23 cellular contexts compared by ENCODE assay signal in genomic region chr15:55824857-55825613, GRCh38.
A peak's percentile ranks its signal among the peaks of the same experiment; 100 is the strongest.
DNase-seq lines count a peak whose midpoint lies in the region; ATAC-seq and TF ChIP-seq lines count a peak whose summit lies in the region.
"Had no signal": no experiment of that assay in that cellular context is flagged by ENCODE, and none has a peak within 500 bp of the region (broad histone marks: within the 10 kb centered on the region; RNA-seq: fewer than 3 reads in every experiment).

No MANE protein-coding gene starts in this region.

- H2AFZ ChIP-seq in H9 (ENCODE audit: low read length) (no peak overlapping the region), PC-9 (no peak overlapping the region)

- H3K4me1 Mint-ChIP-seq in H9 = peaks cover 4 to 6% of the 10 kb centered on the region in 2 experiments
- peaks cover 4 to 8% of the 10 kb centered on the region in 2 donors for H3K4me1 Mint-ChIP-seq in effector memory CD8-positive, alpha-beta T cell (ENCODE audit: low read depth in 2 of 2)
- H3K4me1 Mint-ChIP-seq: IgD-negative memory B cell had no signal

- peaks cover 0 to 5% of the 10 kb centered on the region in 2 experiments; a peak in 1 of 5 replicates for H3K9me3 Mint-ChIP-seq in H9
- no peaks in the 10 kb centered on the region for H3K9me3 Mint-ChIP-seq in effector memory CD8-positive, alpha-beta T cell
- H3K9me3 Mint-ChIP-seq: activated naive CD4-positive, alpha-beta T cell treated with anti-CD3 and anti-CD28 coated beads, Interleukin-2, amount 50 U/mL, for 72 hours; CD4-positive, alpha-beta T cell; neural crest cell had no signal

- H3K79me2 ChIP-seq in H9 (ENCODE audit: insufficient read depth, low read length) (no peaks in the 10 kb centered on the region), PC-9 (ENCODE audit: low read depth) (no peaks in the 10 kb centered on the region), mesendoderm (ENCODE audit: control insufficient read depth, insufficient read depth, low read length) (no peaks in the 10 kb centered on the region)

- no CpG with 5 or more reads among the region's 4 CpGs for WGBS in H9 (ENCODE audit: extremely low coverage, insufficient read length, low lambda C conversion rate)
- WGBS in mesendoderm (ENCODE audit: extremely low coverage, insufficient coverage, low lambda C conversion rate) = no CpG with 5 or more reads among the region's 4 CpGs
- WGBS in sigmoid colon, 2 donors = 82 to 88% methylated on average over 4 of the region's 4 CpGs

- H3K18ac ChIP-seq in H9 (ENCODE audit: insufficient read length, low read depth, low read length) = no peak overlapping the region
- no peak overlapping the region for H3K18ac ChIP-seq in mesendoderm (ENCODE audit: low read length)

- H3K4me3 ChIP-seq in BE2C (ENCODE audit: low read depth, low read length) (no peak overlapping the region), PC-9 (no peak overlapping the region), mesendoderm (ENCODE audit: low read length) (no peak overlapping the region), sigmoid colon (no peak overlapping the region)
- H3K4me3 ChIP-seq: heart left ventricle, MG63, mucosa of descending colon, suprapubic skin had no signal

- no peak for TF ChIP-seq EP300 in sigmoid colon (IDR thresholded peaks at IDR 0.05)

- H3K79me1 ChIP-seq in H9 (ENCODE audit: insufficient read depth, low read depth, low read length, poor library complexity, severe bottlenecking) (no peaks in the 10 kb centered on the region), mesendoderm (ENCODE audit: low read length) (no peaks in the 10 kb centered on the region)

- H4K20me1 ChIP-seq in H9 (ENCODE audit: control insufficient read depth, insufficient read depth, insufficient read length) = no peaks in the 10 kb centered on the region
- no peaks in the 10 kb centered on the region for H4K20me1 ChIP-seq in PC-9 (ENCODE audit: insufficient read depth)

- no peaks in the 10 kb centered on the region for H3K27me3 Mint-ChIP-seq in H9 (ENCODE audit: low read depth)
- H3K27me3 Mint-ChIP-seq in effector memory CD8-positive, alpha-beta T cell = peaks cover 7 to 9% of the 10 kb centered on the region in 2 donors
- H3K27me3 Mint-ChIP-seq: CD4-positive, alpha-beta T cell had no signal

- H3K14ac ChIP-seq in H9 (ENCODE audit: insufficient read depth, low read length) = no peak overlapping the region

- H3K23me2 ChIP-seq in H9 (ENCODE audit: insufficient read length, low read depth, low read length, poor library complexity, severe bottlenecking) = no peaks in the 10 kb centered on the region

- CTCF ChIA-PET in PC-9 (lab: Charles Lee) = no interaction called here

- no peak for ATAC-seq in effector memory CD8-positive, alpha-beta T cell (replicated peaks)
- ATAC-seq in HG03045 (IDR thresholded peaks at IDR 0.05; ENCODE audit: unreplicated experiment) = no peak
- ATAC-seq: activated naive CD4-positive, alpha-beta T cell treated with anti-CD3 and anti-CD28 coated beads, Interleukin-2, amount 50 U/mL, for 72 hours; heart left ventricle; left ventricle myocardium superior; mucosa of descending colon had no signal

- no peaks in the 10 kb centered on the region for H3K27me3 ChIP-seq in BE2C
- no peaks in the 10 kb centered on the region for H3K27me3 ChIP-seq in H9 (ENCODE audit: insufficient read depth, low read length)
- no peaks in the 10 kb centered on the region for H3K27me3 ChIP-seq in PC-9 (ENCODE audit: insufficient read depth, low read depth)
- H3K27me3 ChIP-seq in mesendoderm (ENCODE audit: insufficient read depth, low read length, poor library complexity) = no peaks in the 10 kb centered on the region
- no peaks in the 10 kb centered on the region for H3K27me3 ChIP-seq in sigmoid colon
- H3K27me3 ChIP-seq: heart left ventricle, MG63, suprapubic skin had no signal

- H2BK5ac ChIP-seq in H9 (ENCODE audit: insufficient read length, low read length) (no peak overlapping the region), mesendoderm (ENCODE audit: low read length) (no peak overlapping the region)

- H3F3A ChIP-seq in PC-9 (ENCODE audit: insufficient read depth, low read depth) = no peaks in the 10 kb centered on the region

- DNase-seq in BE2C (no peak), H9 (no peak), PC-9 (no peak), mesendoderm (peak; percentile 57), sigmoid colon (no peak)
- DNase-seq in effector memory CD8-positive, alpha-beta T cell = no peak
- DNase-seq: activated CD4-positive, alpha-beta T cell treated with anti-CD3 and anti-CD28 coated beads for 48 hours; aorta; CD4-positive, alpha-beta T cell; DMS53; heart left ventricle; left ventricle myocardium superior; MG63; mucosa of descending colon; NCI-H1436; NCI-H2171; SIG-M5 had no signal

- no peak overlapping the region for H4K91ac ChIP-seq in H9 (ENCODE audit: insufficient read length, low read depth, low read length)

- no peak overlapping the region for H3K23ac ChIP-seq in H9 (ENCODE audit: insufficient read length, low read depth, low read length)
- no peak overlapping the region for H3K23ac ChIP-seq in mesendoderm (ENCODE audit: low read length)

- BruUV-seq in PC-9 (replicated peaks; lab: Mats Ljungman, UMichigan) = TSS peak; percentile 13

- no peak overlapping the region for H3K27ac ChIP-seq in H9 (ENCODE audit: insufficient read length, low read depth, low read length)
- no peak overlapping the region for H3K27ac ChIP-seq in PC-9
- no peak overlapping the region for H3K27ac ChIP-seq in mesendoderm (ENCODE audit: low read depth, low read length)
- H3K27ac ChIP-seq in sigmoid colon = no peak overlapping the region
- H3K27ac ChIP-seq: suprapubic skin had no signal

- no peak overlapping the region for H3K4ac ChIP-seq in H9 (ENCODE audit: low read depth, low read length)
- no peak overlapping the region for H3K4ac ChIP-seq in mesendoderm (ENCODE audit: low read depth, low read length)

- H4K5ac ChIP-seq in H9 (ENCODE audit: insufficient read length, low read depth, low read length) (no peak overlapping the region), mesendoderm (ENCODE audit: low read length) (no peak overlapping the region)

- no peak overlapping the region for H3K4me2 ChIP-seq in H9 (ENCODE audit: insufficient read depth, insufficient read length, low read length)
- H3K4me2 ChIP-seq in PC-9 = no peak overlapping the region
- H3K4me2 ChIP-seq in mesendoderm (ENCODE audit: low read length) = no peak overlapping the region

- H3K56ac ChIP-seq in H9 (ENCODE audit: insufficient read length, low read depth, low read length) (no peak overlapping the region), mesendoderm (ENCODE audit: low read length) (no peak overlapping the region)

- H3K9ac ChIP-seq in H9 (ENCODE audit: extremely low read depth, insufficient read length, low read length) (no peak overlapping the region), mesendoderm (ENCODE audit: low read length) (no peak overlapping the region)

- H3K36me3 ChIP-seq in BE2C (no peaks in the 10 kb centered on the region), PC-9 (ENCODE audit: low read depth) (no peaks in the 10 kb centered on the region), mesendoderm (ENCODE audit: control insufficient read depth, insufficient read depth, low read length) (no peaks in the 10 kb centered on the region), sigmoid colon (peaks cover 0 to 7% (median 0%) of the 10 kb centered on the region in 4 donors)

- H2AK5ac ChIP-seq in H9 (ENCODE audit: insufficient read length, low read length) (no peak overlapping the region), mesendoderm (ENCODE audit: low read length) (no peak overlapping the region)

- TF ChIP-seq CTCF in BE2C (IDR thresholded peaks at IDR 0.05; ENCODE audit: low read depth, low read length) (peak; percentile 14; the same call in 1 of the 2 replicates), H9 (conservative IDR thresholded peaks at IDR 0.05) (peak; percentile 31; the same call in 2 of the 3 replicates), PC-9 (conservative IDR thresholded peaks at IDR 0.05) (no peak), sigmoid colon (IDR thresholded peaks at IDR 0.05) (no peak)

- H2BK15ac ChIP-seq in H9 (ENCODE audit: low read depth, low read length) = no peak overlapping the region
- H2BK15ac ChIP-seq in mesendoderm (replicated peaks; ENCODE audit: low read depth) = no peak overlapping the region

- H3K9me2 ChIP-seq in PC-9 (ENCODE audit: insufficient read depth) = no peaks in the 10 kb centered on the region

- H3K9me3 ChIP-seq in BE2C = 0 out of 2 replicates have a peak, but pooled peaks cover 3% of the 10 kb centered on the region
- no peaks in the 10 kb centered on the region for H3K9me3 ChIP-seq in H9 (ENCODE audit: control insufficient read depth, low read depth, low read length)
- no peaks in the 10 kb centered on the region for H3K9me3 ChIP-seq in PC-9 (ENCODE audit: insufficient read depth, low read depth)
- no peaks in the 10 kb centered on the region for H3K9me3 ChIP-seq in sigmoid colon
- H3K9me3 ChIP-seq: MG63, mucosa of descending colon, suprapubic skin had no signal

- H2BK20ac ChIP-seq in H9 (ENCODE audit: low read depth, low read length, poor library complexity, severe bottlenecking) = no peak overlapping the region

- no peak overlapping the region for H3T11ph ChIP-seq in H9 (ENCODE audit: low read length)

- no peak overlapping the region for H2BK12ac ChIP-seq in H9 (ENCODE audit: insufficient read length, low read depth, low read length)

- peaks cover 8% of the 10 kb centered on the region for H3K4me1 ChIP-seq in BE2C
- H3K4me1 ChIP-seq in H9 (ENCODE audit: insufficient read depth, low read length) = no peaks in the 10 kb centered on the region
- H3K4me1 ChIP-seq in PC-9 (replicated peaks; ENCODE audit: insufficient read depth) = no peaks in the 10 kb centered on the region
- H3K4me1 ChIP-seq in mesendoderm (ENCODE audit: control insufficient read depth, low read depth, low read length) = no peaks in the 10 kb centered on the region
- peaks cover 0 to 17% (median 15%) of the 10 kb centered on the region in 4 donors for H3K4me1 ChIP-seq in sigmoid colon

- H4K8ac ChIP-seq in H9 (replicated peaks; ENCODE audit: insufficient read length, low read depth, low read length) (no peak overlapping the region), mesendoderm (ENCODE audit: low read depth, low read length) (no peak overlapping the region)

- intact Hi-C loops in PC-9 (cut with micrococcal nuclease; ENCODE audit: unreplicated experiment) (no loop called here), sigmoid colon (cut with DNase I) (loop anchor here (5.0 kb wide), 1 partner anchor 83 kb away; the partner anchor contains the start of gene PRTG)

- H2BK120ac ChIP-seq in H9 (ENCODE audit: low read depth, low read length, poor library complexity, severe bottlenecking) = no peak overlapping the region
- no peak overlapping the region for H2BK120ac ChIP-seq in mesendoderm (ENCODE audit: low read depth, low read length)

- no peaks in the 10 kb centered on the region for H3K36me3 Mint-ChIP-seq in H9 (ENCODE audit: insufficient read depth in 1 of 3, low read depth in 3 of 3)
- H3K36me3 Mint-ChIP-seq in effector memory CD8-positive, alpha-beta T cell (ENCODE audit: insufficient read depth) = no peaks in the 10 kb centered on the region
- H3K36me3 Mint-ChIP-seq: activated naive CD4-positive, alpha-beta T cell treated with anti-CD3 and anti-CD28 coated beads, Interleukin-2, amount 50 U/mL, for 72 hours; IgD-negative memory B cell had no signal

- no peak overlapping the region for H3K4me3 Mint-ChIP-seq in H9
- no peak overlapping the region for H3K4me3 Mint-ChIP-seq in effector memory CD8-positive, alpha-beta T cell
- H3K4me3 Mint-ChIP-seq: CD4-positive, alpha-beta T cell; IgD-negative memory B cell; neural crest cell; T-helper 1 cell treated with Interleukin-12 subunit alpha and Interleukin-12 subunit beta and Interleukin-4 antibody, amounts not matched to agents 30 μg/mL and 1 μg/mL, for 36 hours had no signal

- TF ChIP-seq POLR2A in sigmoid colon (IDR thresholded peaks at IDR 0.05) = no peak

- no peak overlapping the region for H3K27ac Mint-ChIP-seq in H9
- H3K27ac Mint-ChIP-seq in effector memory CD8-positive, alpha-beta T cell = no peak overlapping the region
- H3K27ac Mint-ChIP-seq: activated naive CD4-positive, alpha-beta T cell treated with anti-CD3 and anti-CD28 coated beads, Interleukin-2, amount 50 U/mL, for 72 hours; CD4-positive, alpha-beta T cell; IgD-negative memory B cell; T-helper 1 cell treated with Interleukin-12 subunit alpha and Interleukin-12 subunit beta and Interleukin-4 antibody, amounts not matched to agents 30 μg/mL and 1 μg/mL, for 36 hours had no signal

- POLR2A ChIA-PET in PC-9 (lab: Charles Lee; ENCODE audit: unreplicated experiment) = no interaction called here

Comparison
In these comparisons a context has a peak if more than half of its experiments do, and no peak if none do; other contexts are left out.
1. CTCF ChIP-seq: peak in BE2C (single experiment) and H9 (single experiment); none in PC-9 (single experiment) and sigmoid colon (0 of 4).